ENCODE assay signal across 19 cellular contexts in genomic region chr5:133928690-133929393, GRCh38. TPM values are rescaled to one million over a fixed set of nuclear protein-coding genes. Genes with fewer than 3 reads are reported as not detected.
DNase-seq lines count a peak whose midpoint lies in the region; ATAC-seq, FAIRE-seq and TF ChIP-seq lines count a peak whose summit lies in the region.
"Had no signal": no experiment of that assay in that cellular context is flagged by ENCODE, and none has a peak within 500 bp of the region (broad histone marks: within the 10 kb centered on the region; RNA-seq: fewer than 3 reads in every experiment).

No MANE protein-coding gene starts in this region.

- H3K4me1 ChIP-seq in DOHH2 (ENCODE audit: control insufficient read depth, low read length): peaks cover 74% of the 10 kb centered on the region
- H3K4me1 ChIP-seq in neural progenitor cell: no peaks in the 10 kb centered on the region
- H3K4me1 ChIP-seq in PC-9 (replicated peaks; ENCODE audit: insufficient read depth): peaks cover 49% of the 10 kb centered on the region
- H3K4me1 ChIP-seq in pancreas: peaks cover 7 to 8% (median 8%) of the 10 kb centered on the region in 3 donors
- H3K4me1 ChIP-seq: parathyroid adenoma, testis had no signal

- intact Hi-C loops in PC-9 (cut with micrococcal nuclease; ENCODE audit: unreplicated experiment) (no loop called here), pancreas (cut with DNase I) (no loop called here)

- H3K9ac ChIP-seq in neural progenitor cell: no peak overlapping the region
- H3K9ac ChIP-seq: GM23248, parathyroid adenoma had no signal

- no peaks in the 10 kb centered on the region for H4K20me1 ChIP-seq in DOHH2 (ENCODE audit: control insufficient read depth, insufficient read depth, low read depth, low read length)
- H4K20me1 ChIP-seq in neural progenitor cell (ENCODE audit: low read depth): no peaks in the 10 kb centered on the region
- no peaks in the 10 kb centered on the region for H4K20me1 ChIP-seq in PC-9 (ENCODE audit: insufficient read depth)

- H3K9me3 ChIP-seq in DOHH2 (ENCODE audit: control insufficient read depth, insufficient read depth, low read length) (no peaks in the 10 kb centered on the region), neural progenitor cell (ENCODE audit: low read depth) (no peaks in the 10 kb centered on the region), PC-9 (ENCODE audit: insufficient read depth, low read depth) (no peaks in the 10 kb centered on the region), pancreas (no peaks in the 10 kb centered on the region)
- H3K9me3 ChIP-seq: testis had no signal

- DNase-seq in central memory CD8-positive, alpha-beta T cell (ENCODE audit: low spot score in 2 of 2): no peak
- no peak for DNase-seq in neural progenitor cell (ENCODE audit: low spot score)
- DNase-seq in HK-2 (ENCODE audit: unreplicated experiment): no peak
- no peak for DNase-seq in PC-9
- DNase-seq in pancreas: no peak
- DNase-seq: activated CD4-positive, alpha-beta T cell treated with anti-CD3 and anti-CD28 coated beads for 48 hours; activated gamma-delta T cell treated with Interleukin-2 at 50 U/mL for 16 hours; GM23248; midbrain; testis had no signal

- POLR2A ChIA-PET in PC-9 (lab: Charles Lee; ENCODE audit: unreplicated experiment): interaction anchor here (0.8 kb wide), 1 partner anchor 321 kb away, joined by 3 read pairs; no protein-coding TSS in a partner anchor

- ATAC-seq in GM18511 (IDR thresholded peaks at IDR 0.05; ENCODE audit: unreplicated experiment): peak; percentile 48
- peak; percentile 29 for ATAC-seq in HG03565 (IDR thresholded peaks at IDR 0.05; ENCODE audit: unreplicated experiment)
- ATAC-seq in central memory CD8-positive, alpha-beta T cell (replicated peaks; ENCODE audit: extremely low read depth, poor library complexity, severe bottlenecking): no peak
- ATAC-seq in pancreas: no peak

- no peak for FAIRE-seq in pancreas (lab: Jason Lieb, UNC)
- FAIRE-seq: endothelial cell of umbilical vein, G401.6, keratinocyte had no signal

- TF ChIP-seq CTCF in DOHH2 (IDR thresholded peaks at IDR 0.05; ENCODE audit: low read depth, low read length, poor library complexity, severe bottlenecking) (no peak), neural progenitor cell (IDR thresholded peaks at IDR 0.05) (no peak), PC-9 (conservative IDR thresholded peaks at IDR 0.05) (no peak), pancreas (IDR thresholded peaks at IDR 0.05) (no peak)

- H3K4me3 ChIP-seq in DOHH2 (ENCODE audit: low read length): peak overlapping the region; percentile 26
- H3K4me3 ChIP-seq in neural progenitor cell: no peak overlapping the region
- H3K4me3 ChIP-seq in PC-9: no peak overlapping the region
- no peak overlapping the region for H3K4me3 ChIP-seq in pancreas
- H3K4me3 ChIP-seq: cardiac muscle cell, GM23248, testis had no signal

- BruUV-seq in PC-9 (replicated peaks; lab: Mats Ljungman, UMichigan): no TSS peak

- H3K4me1 Mint-ChIP-seq in central memory CD8-positive, alpha-beta T cell: peaks cover 10% of the 10 kb centered on the region
- peaks cover 3% of the 10 kb centered on the region for H3K4me1 Mint-ChIP-seq in neural progenitor cell

- H3F3A ChIP-seq in DOHH2 (ENCODE audit: control insufficient read depth, insufficient read depth) (peaks cover 11% of the 10 kb centered on the region), neural progenitor cell (ENCODE audit: low read depth) (no peaks in the 10 kb centered on the region), PC-9 (ENCODE audit: insufficient read depth, low read depth) (no peaks in the 10 kb centered on the region; the same call in 1 of the 2 replicates)

- H3K9me2 ChIP-seq in DOHH2 (replicated peaks; ENCODE audit: control insufficient read depth, low read length) (no peaks in the 10 kb centered on the region), PC-9 (ENCODE audit: insufficient read depth) (no peaks in the 10 kb centered on the region)

- H3K36me3 ChIP-seq in DOHH2 (ENCODE audit: control insufficient read depth, low read length) (no peaks in the 10 kb centered on the region), neural progenitor cell (no peaks in the 10 kb centered on the region), PC-9 (ENCODE audit: low read depth) (no peaks in the 10 kb centered on the region), pancreas (no peaks in the 10 kb centered on the region)
- H3K36me3 ChIP-seq: cardiac muscle cell had no signal

- no peak overlapping the region for H2AFZ ChIP-seq in neural progenitor cell (replicated peaks)
- no peak overlapping the region for H2AFZ ChIP-seq in PC-9
- H2AFZ ChIP-seq: parathyroid adenoma had no signal

- CTCF ChIA-PET in PC-9 (lab: Charles Lee): no interaction called here

- H3K79me2 ChIP-seq in DOHH2 (ENCODE audit: control insufficient read depth, low read length): no peaks in the 10 kb centered on the region
- H3K79me2 ChIP-seq in neural progenitor cell (ENCODE audit: low read depth): no peaks in the 10 kb centered on the region
- no peaks in the 10 kb centered on the region for H3K79me2 ChIP-seq in PC-9 (ENCODE audit: low read depth)
- H3K79me2 ChIP-seq: parathyroid adenoma had no signal

- no peaks in the 10 kb centered on the region for H3K9me3 Mint-ChIP-seq in central memory CD8-positive, alpha-beta T cell
- peaks cover 2% of the 10 kb centered on the region for H3K9me3 Mint-ChIP-seq in neural progenitor cell
- H3K9me3 Mint-ChIP-seq: CD14-positive monocyte had no signal

- H3K27me3 Mint-ChIP-seq in central memory CD8-positive, alpha-beta T cell: no peaks in the 10 kb centered on the region
- H3K27me3 Mint-ChIP-seq in neural progenitor cell (ENCODE audit: insufficient read depth, low read depth): peaks cover 11% of the 10 kb centered on the region

- 81 to 86% methylated on average over 8 of the region's 8 CpGs for WGBS in pancreas, 2 donors

- H3K36me3 Mint-ChIP-seq in central memory CD8-positive, alpha-beta T cell (ENCODE audit: insufficient read depth): peaks cover 4% of the 10 kb centered on the region
- H3K36me3 Mint-ChIP-seq in neural progenitor cell: no peaks in the 10 kb centered on the region
- H3K36me3 Mint-ChIP-seq: CD14-positive monocyte had no signal

- H3K4me3 Mint-ChIP-seq in central memory CD8-positive, alpha-beta T cell: no peak overlapping the region
- H3K4me3 Mint-ChIP-seq in neural progenitor cell: no peak overlapping the region
- H3K4me3 Mint-ChIP-seq: CD14-positive monocyte had no signal

- no peaks in the 10 kb centered on the region for H3K27me3 ChIP-seq in DOHH2 (ENCODE audit: control insufficient read depth, low read length)
- H3K27me3 ChIP-seq in neural progenitor cell: no peaks in the 10 kb centered on the region
- no peaks in the 10 kb centered on the region for H3K27me3 ChIP-seq in PC-9 (ENCODE audit: insufficient read depth, low read depth)
- H3K27me3 ChIP-seq in pancreas: no peaks in the 10 kb centered on the region
- H3K27me3 ChIP-seq: cardiac muscle cell, testis had no signal

- H3K27ac Mint-ChIP-seq in central memory CD8-positive, alpha-beta T cell (ENCODE audit: low read depth): peak overlapping the region; percentile 77
- no peak overlapping the region for H3K27ac Mint-ChIP-seq in neural progenitor cell

- H3K4me2 ChIP-seq in DOHH2 (ENCODE audit: low read length) (peak overlapping the region; percentile 63), neural progenitor cell (no peak overlapping the region), PC-9 (no peak overlapping the region)

- H3K27ac ChIP-seq in DOHH2 (ENCODE audit: low read depth, low read length): peak overlapping the region; percentile 70
- H3K27ac ChIP-seq in neural progenitor cell: no peak overlapping the region
- no peak overlapping the region for H3K27ac ChIP-seq in PC-9
- H3K27ac ChIP-seq in pancreas: no peak overlapping the region
- H3K27ac ChIP-seq: cardiac muscle cell, GM23248, parathyroid adenoma, testis had no signal

RNA-seq across cellular contexts. Expression of gene C5orf15, which starts 39.6 kb away (rescaled TPM):
- total RNA-seq in neural progenitor cell (ENCODE audit: low replicate concordance): 71.0 and 120 TPM in 2 replicates
- total RNA-seq in PC-9 (2021): 24.4 and 45.0 TPM in 2 replicates
- 10 to 100 TPM in 3 of 6 donors, 1 to 10 TPM in 3; 6.4 to 25.4 (median 10.7) TPM for total RNA-seq in pancreas
- 10 to 100 TPM in 1 of 2 donors, 1 to 10 TPM in 1; 7.9 to 35.4 TPM for polyA plus RNA-seq in pancreas

Comparison
In these comparisons a context has a peak if more than half of its experiments do, and no peak if none do; other contexts are left out.
1. ATAC-seq: peak in GM18511 (single experiment) and HG03565 (single experiment); none in central memory CD8-positive, alpha-beta T cell (single experiment) and pancreas (0 of 4).